In genomic region chr10:11881477-11882417, GRCh38 we compare ENCODE assay signal across 1 cellular context.
TF ChIP-seq lines count a peak whose summit lies in the region.

No MANE protein-coding gene starts in this region.

TF ChIP-seq in HepG2, 621 proteins besides CTCF, POLR2A, EP300 and RAD21 (continued from another document and continues in another):
- TF ChIP-seq ZHX2 (IDR thresholded peaks at IDR 0.05; ENCODE audit: low read depth) = no peak
- no peak for TF ChIP-seq ZHX2 (CRISPR knock-in tag; IDR thresholded peaks at IDR 0.05; ENCODE audit: borderline replicate concordance)
- TF ChIP-seq CBX1 (IDR thresholded peaks at IDR 0.05; ENCODE audit: low read depth) = peak; percentile 51
- no peak for TF ChIP-seq ZBTB37 (CRISPR knock-in tag; IDR thresholded peaks at IDR 0.05)
- TF ChIP-seq ZNF124 (CRISPR knock-in tag; IDR thresholded peaks at IDR 0.05) = no peak
- no peak for TF ChIP-seq ZNF512 (CRISPR knock-in tag; IDR thresholded peaks at IDR 0.05)
- TF ChIP-seq KAT2B (IDR thresholded peaks at IDR 0.05; ENCODE audit: borderline replicate concordance, low read depth, low read length) = no peak
- no peak for TF ChIP-seq ZNF224 (CRISPR knock-in tag; IDR thresholded peaks at IDR 0.05)
- TF ChIP-seq SOX6 (IDR thresholded peaks at IDR 0.05) = no peak
- peak; percentile 62; the same call in 1 of the 2 replicates for TF ChIP-seq SOX6 (CRISPR knock-in tag; IDR thresholded peaks at IDR 0.05)
- TF ChIP-seq ZNF703 (CRISPR knock-in tag; IDR thresholded peaks at IDR 0.05; ENCODE audit: borderline replicate concordance) = no peak
- TF ChIP-seq TBX3 (IDR thresholded peaks at IDR 0.05; ENCODE audit: borderline replicate concordance) = no peak
- peak; percentile 51; the same call in 1 of the 2 replicates for TF ChIP-seq ZNF580 (CRISPR knock-in tag; IDR thresholded peaks at IDR 0.05; ENCODE audit: borderline replicate concordance, low read depth)
- TF ChIP-seq KDM5A (IDR thresholded peaks at IDR 0.05; ENCODE audit: borderline replicate concordance, low read length) = no peak
- no peak for TF ChIP-seq KLF15 (CRISPR knock-in tag; IDR thresholded peaks at IDR 0.05; ENCODE audit: borderline replicate concordance)
- TF ChIP-seq SMARCE1 (IDR thresholded peaks at IDR 0.05; ENCODE audit: borderline replicate concordance) = no peak
- TF ChIP-seq THAP11 (CRISPR knock-in tag; IDR thresholded peaks at IDR 0.05) = peak; percentile 43; the same call in 1 of the 2 replicates
- TF ChIP-seq ZBTB43 (CRISPR knock-in tag; conservative IDR thresholded peaks at IDR 0.05) = no peak
- no peak for TF ChIP-seq ZNF235 (CRISPR knock-in tag; IDR thresholded peaks at IDR 0.05; ENCODE audit: borderline replicate concordance)
- TF ChIP-seq BHLHE40 (IDR thresholded peaks at IDR 0.05; ENCODE audit: low read length) = no peak
- TF ChIP-seq NFE2L2 (IDR thresholded peaks at IDR 0.05; ENCODE audit: low read length) = no peak
- no peak for TF ChIP-seq NR2C2 (CRISPR knock-in tag; IDR thresholded peaks at IDR 0.05; ENCODE audit: borderline replicate concordance)
- TF ChIP-seq IKZF1 (IDR thresholded peaks at IDR 0.05) = no peak
- TF ChIP-seq ZNF609 (CRISPR knock-in tag; IDR thresholded peaks at IDR 0.05; ENCODE audit: borderline replicate concordance) = no peak
- TF ChIP-seq SALL2 (CRISPR knock-in tag; IDR thresholded peaks at IDR 0.05) = no peak
- TF ChIP-seq ZNF30 (CRISPR knock-in tag; IDR thresholded peaks at IDR 0.05) = no peak
- TF ChIP-seq DNMT3B (CRISPR knock-in tag; conservative IDR thresholded peaks at IDR 0.05) = no peak
- no peak for TF ChIP-seq ZNF512B (CRISPR knock-in tag; IDR thresholded peaks at IDR 0.05; ENCODE audit: borderline replicate concordance)
- 0 out of 2 replicates have a peak, but pooled peaks have one; percentile 32 for TF ChIP-seq MIXL1 (CRISPR knock-in tag; IDR thresholded peaks at IDR 0.05)
- no peak for TF ChIP-seq ZNF646 (CRISPR knock-in tag; IDR thresholded peaks at IDR 0.05)
- no peak for TF ChIP-seq SAFB2 (CRISPR knock-in tag; IDR thresholded peaks at IDR 0.05; ENCODE audit: borderline replicate concordance, low read depth)
